Comparison of ENCODE assay signal across 8 cellular contexts in genomic region chr11:7577226-7577882, GRCh38.
DNase-seq lines count a peak whose midpoint lies in the region; ATAC-seq and TF ChIP-seq lines count a peak whose summit lies in the region.

No MANE protein-coding gene starts in this region.

- peak; percentile 49 for DNase-seq in ELF-1 (ENCODE audit: low read depth, low spot score)
- DNase-seq in activated naive CD8-positive, alpha-beta T cell treated with anti-CD3 and anti-CD28 coated beads, Interleukin-2, amount 50 U/mL, for 24 hours: no peak
- DNase-seq in sigmoid colon: peak; percentile 87
- DNase-seq in GM13977 (ENCODE audit: low spot score): no peak
- DNase-seq in RKO (ENCODE audit: low spot score): no peak
- no peak for DNase-seq in NCI-H187 treated with DMSO at 0.1 percent for 48 hours (lab: John Stamatoyannopoulos, UW)

- no peaks in the 10 kb centered on the region for H3K9me3 Mint-ChIP-seq in activated naive CD8-positive, alpha-beta T cell treated with anti-CD3 and anti-CD28 coated beads, Interleukin-2, amount 50 U/mL, for 24 hours

- intact Hi-C loops in sigmoid colon (cut with DNase I): no loop called here

- H3K4me1 ChIP-seq in iPS-18a (ENCODE audit: control insufficient read depth, low read depth, low read length) (peaks cover 45% of the 10 kb centered on the region), sigmoid colon (peaks cover 0 to 46% (median 37%) of the 10 kb centered on the region in 4 donors)

- TF ChIP-seq EP300 in sigmoid colon (IDR thresholded peaks at IDR 0.05): no peak

- in situ Hi-C loops in GM13977 (cut with MboI; ENCODE audit: low pct_unique_long_range_greater_than_20kb, low sequenced_read_pairs, unreplicated experiment): no loop called here

- H3K9me3 ChIP-seq in iPS-18a (ENCODE audit: control insufficient read depth, low read depth, low read length) (no peaks in the 10 kb centered on the region), sigmoid colon (no peaks in the 10 kb centered on the region)

- H3K9ac ChIP-seq in iPS-18a (ENCODE audit: low read length): no peak overlapping the region

- H3K4me1 Mint-ChIP-seq in activated naive CD8-positive, alpha-beta T cell treated with anti-CD3 and anti-CD28 coated beads, Interleukin-2, amount 50 U/mL, for 24 hours: peaks cover 34% of the 10 kb centered on the region

- H3K4me3 Mint-ChIP-seq in activated naive CD8-positive, alpha-beta T cell treated with anti-CD3 and anti-CD28 coated beads, Interleukin-2, amount 50 U/mL, for 24 hours: peak overlapping the region; percentile 19

- peaks cover 2% of the 10 kb centered on the region for H3K36me3 Mint-ChIP-seq in activated naive CD8-positive, alpha-beta T cell treated with anti-CD3 and anti-CD28 coated beads, Interleukin-2, amount 50 U/mL, for 24 hours (ENCODE audit: low read depth)

- H3K4me3 ChIP-seq in iPS-18a (ENCODE audit: low read length): peak overlapping the region; percentile 20
- peak overlapping the region; percentile 2 to 32 (median 22) for H3K4me3 ChIP-seq in sigmoid colon

- no peak overlapping the region for H3K27ac Mint-ChIP-seq in activated naive CD8-positive, alpha-beta T cell treated with anti-CD3 and anti-CD28 coated beads, Interleukin-2, amount 50 U/mL, for 24 hours

- TF ChIP-seq CTCF in sigmoid colon (IDR thresholded peaks at IDR 0.05) (no peak), GM13977 (IDR thresholded peaks at IDR 0.05; ENCODE audit: extremely low read depth, insufficient read depth, missing control alignments) (no peak)

- WGBS in sigmoid colon, 2 donors: 10 to 38% methylated on average over 11 of the region's 11 CpGs

- H3K27me3 ChIP-seq in iPS-18a (ENCODE audit: control insufficient read depth, insufficient read depth, low read length): no peaks in the 10 kb centered on the region
- peaks cover 0 to 3% (median 0%) of the 10 kb centered on the region in 3 donors for H3K27me3 ChIP-seq in sigmoid colon

- H3K27ac ChIP-seq in iPS-18a (ENCODE audit: low read length) (no peak overlapping the region), sigmoid colon (peak overlapping the region; percentile 73 to 81 (median 74))

- no peak for TF ChIP-seq POLR2A in sigmoid colon (IDR thresholded peaks at IDR 0.05)

- H3K36me3 ChIP-seq in iPS-18a (ENCODE audit: control insufficient read depth, low read depth, low read length) (no peaks in the 10 kb centered on the region), sigmoid colon (no peaks in the 10 kb centered on the region)

- H3K27me3 Mint-ChIP-seq in activated naive CD8-positive, alpha-beta T cell treated with anti-CD3 and anti-CD28 coated beads, Interleukin-2, amount 50 U/mL, for 24 hours: peaks cover 41% of the 10 kb centered on the region

- no peak for ATAC-seq in activated naive CD8-positive, alpha-beta T cell treated with anti-CD3 and anti-CD28 coated beads, Interleukin-2, amount 50 U/mL, for 24 hours
- no peak for ATAC-seq in HG03439 (IDR thresholded peaks at IDR 0.05; ENCODE audit: unreplicated experiment)

Comparison
In these comparisons a context has a peak if more than half of its experiments do, and no peak if none do; other contexts are left out.
1. DNase-seq: peak in ELF-1 (single experiment) and sigmoid colon (single experiment); none in activated naive CD8-positive, alpha-beta T cell treated with anti-CD3 and anti-CD28 coated beads, Interleukin-2, amount 50 U/mL, for 24 hours (single experiment), GM13977 (single experiment), RKO (single experiment) and NCI-H187 treated with DMSO at 0.1 percent for 48 hours (single experiment).